ENCODE assay signal across 20 cellular contexts in the genomic region with DNA sequence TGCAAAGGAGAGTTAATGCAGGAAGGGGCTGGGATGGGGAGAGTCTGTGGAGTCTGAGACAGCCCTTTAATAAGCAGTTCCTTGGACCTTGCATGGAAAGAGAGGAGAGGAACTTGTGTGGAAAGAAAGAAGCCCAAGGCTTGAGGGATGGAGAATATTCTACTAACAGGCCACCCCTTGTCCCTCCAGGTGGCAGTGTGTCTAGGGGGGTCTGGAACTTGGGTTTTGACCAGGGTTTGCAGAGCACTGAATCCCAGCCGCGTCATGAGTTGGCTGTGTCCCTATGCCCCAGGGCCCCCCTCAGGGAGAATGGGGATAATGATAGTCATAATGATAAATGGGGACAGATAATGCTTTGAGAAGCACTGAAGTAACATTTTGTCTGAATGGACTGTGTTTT. TPM values are rescaled to one million over a fixed set of nuclear protein-coding genes. Genes with fewer than 3 reads are reported as not detected.
A peak's percentile ranks its signal among the peaks of the same experiment; 100 is the strongest.
DNase-seq lines count a peak whose midpoint lies in the region; ATAC-seq, FAIRE-seq and TF ChIP-seq lines count a peak whose summit lies in the region.
"Had no signal": no experiment of that assay in that cellular context is flagged by ENCODE, and none has a peak within 500 bp of the region (broad histone marks: within the 10 kb centered on the region; RNA-seq: fewer than 3 reads in every experiment).

No MANE protein-coding gene starts in this region.

- H3K4me2 ChIP-seq in HepG2 (ENCODE audit: low read depth, low read length) = no peak overlapping the region

- H3K27ac ChIP-seq in HepG2 (ENCODE audit: extremely low read length, insufficient read depth, low read length) (no peak overlapping the region), right lobe of liver (no peak overlapping the region), esophagus squamous epithelium (no peak overlapping the region), dorsolateral prefrontal cortex (no peak overlapping the region)
- H3K27ac ChIP-seq: Peyer's patch had no signal

- WGBS in HepG2 (ENCODE audit: low lambda C conversion rate) = 32% methylated on average over 2 of the region's 2 CpGs
- 69% methylated on average over 2 of the region's 2 CpGs for WGBS in right lobe of liver (ENCODE audit: insufficient coverage, low coverage, low lambda C conversion rate, missing lambda C conversion rate)
- 23 to 63% methylated on average over 2 of the region's 2 CpGs for WGBS in esophagus squamous epithelium, 2 donors

- peak; percentile 29; the same call in 1 of the 3 replicates for ATAC-seq in HepG2
- ATAC-seq in right lobe of liver = no peak
- ATAC-seq in WTC11 = peak; percentile 57
- no peak for ATAC-seq in omental fat pad (ENCODE audit: low FRiP score)
- ATAC-seq: GM12878, Right ventricle myocardium inferior had no signal

- intact Hi-C loops in HepG2 (cut with micrococcal nuclease; ENCODE audit: unreplicated experiment) (no loop called here), right lobe of liver (cut with DNase I) (no loop called here), esophagus squamous epithelium (cut with DNase I) (no loop called here), dorsolateral prefrontal cortex (cut with DNase I) (no loop called here)

- no peaks in the 10 kb centered on the region for H3K9me3 Mint-ChIP-seq in WTC11

- H3K36me3 ChIP-seq in HepG2 (replicated peaks in 1 of 2; ENCODE audit: control insufficient read depth in 1 of 2, insufficient read depth in 2 of 2, low read length in 2 of 2) (no peaks in the 10 kb centered on the region), right lobe of liver (no peaks in the 10 kb centered on the region), esophagus squamous epithelium (no peaks in the 10 kb centered on the region)
- H3K36me3 ChIP-seq: MG63, Peyer's patch had no signal

- TF ChIP-seq POLR2A in HepG2 (IDR thresholded peaks at IDR 0.05; ENCODE audit: insufficient read depth in 1 of 2, low read depth in 2 of 2, low read length in 2 of 2) (no peak), right lobe of liver (IDR thresholded peaks at IDR 0.05) (no peak), esophagus squamous epithelium (IDR thresholded peaks at IDR 0.05) (no peak)

- no peak for FAIRE-seq in HepG2 (lab: Jason Lieb, UNC)
- FAIRE-seq: A204.1, GM12878, GM18507 had no signal

- no peaks in the 10 kb centered on the region for H3K27me3 Mint-ChIP-seq in WTC11 (ENCODE audit: low read depth)

- H3K4me1 ChIP-seq in HepG2 (ENCODE audit: insufficient read depth, low read length) = peaks cover 14% of the 10 kb centered on the region
- H3K4me1 ChIP-seq in right lobe of liver = peaks cover 0 to 19% (median 9%) of the 10 kb centered on the region in 4 donors
- no peaks in the 10 kb centered on the region for H3K4me1 ChIP-seq in esophagus squamous epithelium
- H3K4me1 ChIP-seq: Peyer's patch had no signal

- peaks cover 0 to 25% of the 10 kb centered on the region in 2 experiments; a peak in 2 of 5 replicates for H3K27me3 ChIP-seq in HepG2 (ENCODE audit: control insufficient read depth in 1 of 2, insufficient read depth in 2 of 2, low read length in 2 of 2)
- H3K27me3 ChIP-seq in right lobe of liver = no peaks in the 10 kb centered on the region
- H3K27me3 ChIP-seq in esophagus squamous epithelium = no peaks in the 10 kb centered on the region
- no peaks in the 10 kb centered on the region for H3K27me3 ChIP-seq in dorsolateral prefrontal cortex
- H3K27me3 ChIP-seq: MG63, Peyer's patch had no signal

- no peaks in the 10 kb centered on the region for H4K20me1 ChIP-seq in HepG2 (ENCODE audit: insufficient read depth, low read length)

- H3K4me3 ChIP-seq in HepG2 (replicated peaks in 1 of 3; ENCODE audit: insufficient read depth in 1 of 3, low read depth in 2 of 3, low read length in 3 of 3) (no peak overlapping the region), right lobe of liver (no peak overlapping the region), fibroblast of the aortic adventitia (ENCODE audit: low read depth, low read length) (no peak overlapping the region), esophagus squamous epithelium (no peak overlapping the region), dorsolateral prefrontal cortex (no peak overlapping the region)
- H3K4me3 ChIP-seq: GM12878, MG63, Peyer's patch had no signal

- peaks cover 9% of the 10 kb centered on the region; the same call in 1 of the 2 replicates for H3K36me3 Mint-ChIP-seq in WTC11

- TF ChIP-seq CTCF in HepG2 (CRISPR knock-in tag; IDR thresholded peaks at IDR 0.05) (0 out of 2 replicates have a peak, but pooled peaks have one; percentile 9), right lobe of liver (IDR thresholded peaks at IDR 0.05) (no peak), WTC11 (IDR thresholded peaks at IDR 0.05) (no peak), fibroblast of the aortic adventitia (IDR thresholded peaks at IDR 0.05; ENCODE audit: insufficient read depth, low read length) (peak; percentile 20), esophagus squamous epithelium (IDR thresholded peaks at IDR 0.05) (no peak), omental fat pad (IDR thresholded peaks at IDR 0.05) (no peak), dorsolateral prefrontal cortex (IDR thresholded peaks at IDR 0.05 in 54 of 56, conservative IDR thresholded peaks at IDR 0.05 in 2 of 56; ENCODE audit: low read depth in 1 of 56, partially characterized antibody in 56 of 56) (no peak)

- no TSS peak for BruUV-seq in HepG2 (replicated peaks; lab: Mats Ljungman, UMichigan)

- no peak overlapping the region for H2AFZ ChIP-seq in HepG2 (ENCODE audit: low read length)

- H3K4me1 Mint-ChIP-seq in WTC11 = peaks cover 43% of the 10 kb centered on the region

- H3K9ac ChIP-seq in HepG2 (ENCODE audit: insufficient read depth, low read depth, low read length) = no peak overlapping the region

- no peaks in the 10 kb centered on the region for H3K79me2 ChIP-seq in HepG2 (ENCODE audit: insufficient read depth, low read length)

- DNase-seq in HepG2 (ENCODE audit: low spot score) (no peak), right lobe of liver (no peak), WTC11 (ENCODE audit: low spot score) (no peak), fibroblast of the aortic adventitia (ENCODE audit: low read depth) (peak; percentile 47), esophagus squamous epithelium (lab: John Stamatoyannopoulos, UW) (no peak), omental fat pad (ENCODE audit: low spot score) (no peak), dorsolateral prefrontal cortex (no peak)
- DNase-seq: C1 segment of cervical spinal cord, GDM1, GOT3, MG63, NCI-H1105, NCI-H187, NCI-H2171 treated with DMSO at 0.1 percent for 48 hours, NCI-H510A treated with DMSO at 0.1 percent for 48 hours had no signal

- H3K9me3 ChIP-seq in HepG2 (ENCODE audit: low read length) (no peaks in the 10 kb centered on the region), right lobe of liver (no peaks in the 10 kb centered on the region), esophagus squamous epithelium (no peaks in the 10 kb centered on the region)
- H3K9me3 ChIP-seq: MG63, Peyer's patch had no signal

- CTCF ChIA-PET in HepG2 (lab: Yijun Ruan, JAX; ENCODE audit: low intra/inter-chr PET ratio, low total read pairs) = no interaction called here
- CTCF ChIA-PET in WTC11 (lab: Charles Lee) = interaction anchor here (1.0 kb wide), 1 partner anchor 118 kb away, joined by 3 read pairs; no protein-coding TSS in a partner anchor

- peak overlapping the region; percentile 24; the same call in 1 of the 2 replicates for H3K27ac Mint-ChIP-seq in WTC11

- TF ChIP-seq EP300 in HepG2 (IDR thresholded peaks at IDR 0.05; ENCODE audit: low read depth in 2 of 2, low read length in 2 of 2) (no peak), HepG2 (CRISPR knock-in tag; IDR thresholded peaks at IDR 0.05; ENCODE audit: borderline replicate concordance) (no peak)

- POLR2A ChIA-PET in HepG2 (lab: Yijun Ruan, JAX) = no interaction called here
- POLR2A ChIA-PET in WTC11 (lab: Charles Lee) = no interaction called here

- no peak overlapping the region for H3K4me3 Mint-ChIP-seq in WTC11

- in situ Hi-C loops in HepG2 (cut with HindIII; ENCODE audit: extremely low pct_ligation_motif_present, low pct_unique_long_range_greater_than_20kb) = no loop called here

- no peak for TF ChIP-seq RAD21 in HepG2 (CRISPR knock-in tag; IDR thresholded peaks at IDR 0.05)

TF ChIP-seq in HepG2, 621 proteins besides CTCF, POLR2A, EP300 and RAD21 (continues in another document):
- peak; percentile 12; the same call in 1 of the 2 replicates for TF ChIP-seq STAG1 (CRISPR knock-in tag; IDR thresholded peaks at IDR 0.05)

TF ChIP-seq in WTC11, 78 proteins besides CTCF, POLR2A, EP300 and RAD21 (continues in another document):
- no peak for TF ChIP-seq ZNF121 (CRISPR knock-in tag; IDR thresholded peaks at IDR 0.05)
- TF ChIP-seq ZNF671 (CRISPR knock-in tag; IDR thresholded peaks at IDR 0.05) = no peak

RNA-seq across cellular contexts. Expression of a gene that starts 15.0 kb away (rescaled TPM):
- total RNA-seq in HepG2 (2016; rRNA removed; fragmentation: Illumina TruSeq; extraction: Trizol) (0.04 and 0.08 TPM in 2 replicates), right lobe of liver (1 to 10 TPM; 1.2 to 8.8 (median 3.7) TPM), WTC11 (2021) (104 to 108 TPM (median 106 TPM) in 3 replicates), fibroblast of the aortic adventitia (ENCODE audit: low replicate concordance) (3.5 and 3.7 TPM in 2 replicates), esophagus squamous epithelium (1 to 10 TPM in 2 of 4 donors, under 1 TPM in 2; 0.29 to 4.0 (median 1.3) TPM), omental fat pad (10 to 100 TPM in 1 of 4 donors, 1 to 10 TPM in 3; 2.1 to 14.0 (median 3.9) TPM), dorsolateral prefrontal cortex (10 to 100 TPM in 3 of 120 experiments, 1 to 10 TPM in 117; 2.1 to 12.7 (median 4.4) TPM)
- not detected in 2 replicates for total RNA-seq in HepG2 (2016; cell fraction: cytosol; rRNA removed; fragmentation: Illumina TruSeq; extraction: Trizol; ENCODE audit: low read depth)
- 0.04 and 0.07 TPM in 2 replicates for total RNA-seq in HepG2 (2016; cell fraction: insoluble cytoplasmic fraction; rRNA removed; fragmentation: Illumina TruSeq; extraction: Trizol)
- total RNA-seq in HepG2 (2016; cell fraction: membrane; rRNA removed; fragmentation: Illumina TruSeq; extraction: Trizol) = 0.06 and 0.07 TPM in 2 replicates
- not detected in 2 replicates for total RNA-seq in HepG2 (2016; cell fraction: nucleus; rRNA removed; fragmentation: Illumina TruSeq; extraction: Trizol)
- 0.15 and 0.24 TPM in 2 replicates for polyA plus RNA-seq in HepG2 (2011; rRNA removed)
- 0.09 and 0.12 TPM in 2 replicates for polyA plus RNA-seq in HepG2 (2011; cell fraction: cytosol; rRNA removed)
- polyA plus RNA-seq in HepG2 (2011; cell fraction: nucleus; rRNA removed) = 0.90 and 1.0 TPM in 2 replicates
- polyA plus RNA-seq in HepG2 (2012) = 2.6 and 2.7 TPM in 2 replicates
- 0.12 and 0.14 TPM in 2 replicates for polyA plus RNA-seq in HepG2 (2016; cell fraction: cytosol; fragmentation: Illumina TruSeq; extraction: Trizol; ENCODE audit: low read depth)
- 0.46 and 0.48 TPM in 2 replicates for polyA plus RNA-seq in HepG2 (2016; cell fraction: insoluble cytoplasmic fraction; fragmentation: Illumina TruSeq; extraction: Trizol; ENCODE audit: low read depth)
- 0.37 and 0.49 TPM in 2 replicates for polyA plus RNA-seq in HepG2 (2016; cell fraction: membrane; fragmentation: Illumina TruSeq; extraction: Trizol; ENCODE audit: low read depth)
- 0.55 and 0.99 TPM in 2 replicates for polyA plus RNA-seq in HepG2 (2016; cell fraction: nucleus; fragmentation: Illumina TruSeq; extraction: Trizol; ENCODE audit: insufficient read depth, low read depth)
- polyA minus RNA-seq in HepG2 (2011; rRNA and poly(A)+ RNA removed; ENCODE audit: low replicate concordance) = 0.05 and 0.28 TPM in 2 replicates
- not detected in 2 replicates for polyA minus RNA-seq in HepG2 (2011; cell fraction: cytosol; rRNA and poly(A)+ RNA removed)
- polyA minus RNA-seq in HepG2 (2011; cell fraction: nucleus; rRNA and poly(A)+ RNA removed) = 0.13 and 0.25 TPM in 2 replicates

Comparison
In these comparisons a context has a peak if more than half of its experiments do, and no peak if none do; other contexts are left out.
1. ATAC-seq: peak in HepG2 (single experiment) and WTC11 (single experiment); none in right lobe of liver (0 of 4) and omental fat pad (single experiment).
2. CTCF ChIP-seq: peak in HepG2 (single experiment) and fibroblast of the aortic adventitia (single experiment); none in right lobe of liver (0 of 4), WTC11 (single experiment), esophagus squamous epithelium (0 of 6), omental fat pad (0 of 3) and dorsolateral prefrontal cortex (0 of 56).